8 cellular contexts compared by ENCODE assay signal in genomic region chr9:113056191-113057106, GRCh38.
DNase-seq lines count a peak whose midpoint lies in the region; ATAC-seq, FAIRE-seq and TF ChIP-seq lines count a peak whose summit lies in the region.

ZFP37 (minus strand) TSS chr9:113056724; CDS start chr9:113056688, 36 bp downstream.

- no peak within 1 kb of the TSS for H3K4me3 Mint-ChIP-seq in memory B cell

- peak; percentile 96 for ATAC-seq in HG03135 (IDR thresholded peaks at IDR 0.05; ENCODE audit: unreplicated experiment)
- peak; percentile 95 for ATAC-seq in memory B cell (ENCODE audit: low read depth)

- peaks cover 2% of the 10 kb centered on the region for H3K36me3 Mint-ChIP-seq in memory B cell

- FAIRE-seq in endometrium (lab: Jason Lieb, UNC) = peak; percentile 92

- peaks cover 3% of the 10 kb centered on the region for H3K27me3 Mint-ChIP-seq in memory B cell

- no peaks in the 10 kb centered on the region for H3K4me1 Mint-ChIP-seq in memory B cell

- DNase-seq in NCI-H526 (lab: John Stamatoyannopoulos, UW) = peak; percentile 60 to 78
- DNase-seq in activated CD8-positive, alpha-beta memory T cell treated with anti-CD3 and anti-CD28 coated beads, Interleukin-2, amount 50 U/mL, for 1 hour (ENCODE audit: extremely low read depth) = peak; percentile 28
- DNase-seq in memory B cell (ENCODE audit: low spot score in 2 of 2) = peak; percentile 66 to 79
- DNase-seq in stimulated activated CD4-positive, alpha-beta T cell treated with anti-CD3 and anti-CD28 coated beads, TNF-alpha, amount 100 ng/mL, for 4 hours (ENCODE audit: low read depth in 3 of 3) = peak; percentile 49 to 63 (median 57)
- DNase-seq in GF-D8 (lab: John Stamatoyannopoulos, UW) = no peak

- H3K27ac Mint-ChIP-seq in memory B cell = no peak within 1 kb of the TSS

- peak; percentile 73 for TF ChIP-seq POLR2A in GM18526 (IDR thresholded peaks at IDR 0.05; ENCODE audit: extremely low read depth, insufficient read length)

- peaks cover 2% of the 10 kb centered on the region for H3K9me3 Mint-ChIP-seq in memory B cell
